8 cellular contexts compared by ENCODE assay signal in the genomic region with DNA sequence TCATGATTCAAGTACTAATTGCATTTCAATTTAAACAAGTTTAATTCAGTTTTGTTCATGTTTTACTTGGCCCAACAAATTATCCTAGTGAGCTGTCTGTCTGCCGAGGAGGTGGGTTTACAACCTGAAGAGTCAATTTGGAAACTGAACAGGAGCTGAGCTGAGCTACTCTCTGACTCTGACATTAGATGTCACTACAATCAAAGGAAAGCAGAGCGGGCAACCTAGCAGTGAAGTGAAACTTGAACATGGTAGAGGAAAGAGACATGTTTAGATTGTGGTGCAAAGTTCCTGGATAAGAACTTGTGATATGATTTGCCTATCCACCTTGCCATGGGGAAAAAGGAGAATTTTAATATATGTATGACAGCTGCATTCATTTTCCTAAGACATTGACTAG. TPM values are rescaled to one million over a fixed set of nuclear protein-coding genes. Genes with fewer than 3 reads are reported as not detected.
DNase-seq lines count a peak whose midpoint lies in the region; ATAC-seq, FAIRE-seq and TF ChIP-seq lines count a peak whose summit lies in the region.

No MANE protein-coding gene starts in this region.

- FAIRE-seq in astrocyte (lab: Jason Lieb, UNC) (no peak), islet of Langerhans (lab: Jason Lieb, UNC) (peak; percentile 74)

- H3K9ac ChIP-seq in astrocyte (ENCODE audit: low read length): no peak overlapping the region

- peak; percentile 90 for ATAC-seq in GM23338

- no peaks in the 10 kb centered on the region for H3K9me3 ChIP-seq in astrocyte (ENCODE audit: insufficient read depth, low read depth, low read length)

- no peak overlapping the region for H3K4me3 Mint-ChIP-seq in GM23338
- H3K4me3 Mint-ChIP-seq in astrocyte (ENCODE audit: unreplicated experiment): no peak overlapping the region
- H3K4me3 Mint-ChIP-seq in type B pancreatic cell: no peak overlapping the region

- H3K4me1 Mint-ChIP-seq in GM23338 (no peaks in the 10 kb centered on the region), astrocyte (ENCODE audit: low read depth, unreplicated experiment) (peaks cover 4% of the 10 kb centered on the region), type B pancreatic cell (ENCODE audit: unreplicated experiment) (peaks cover 5% of the 10 kb centered on the region)

- H3K36me3 ChIP-seq in GM23338 (ENCODE audit: insufficient read depth) (no peaks in the 10 kb centered on the region), astrocyte (ENCODE audit: insufficient read depth, low read length) (no peaks in the 10 kb centered on the region)

- H3K27me3 Mint-ChIP-seq in GM23338 (ENCODE audit: insufficient read depth, low read depth, poor library complexity) (peaks cover 4% of the 10 kb centered on the region), astrocyte (ENCODE audit: low read depth, unreplicated experiment) (no peaks in the 10 kb centered on the region), type B pancreatic cell (no peaks in the 10 kb centered on the region)

- peak; percentile 65 to 83 for TF ChIP-seq CTCF in GM23338 (conservative IDR thresholded peaks at IDR 0.05; ENCODE audit: low read depth in 2 of 2)
- TF ChIP-seq CTCF in astrocyte (IDR thresholded peaks at IDR 0.05; ENCODE audit: insufficient read depth, low read depth, low read length): peak; percentile 58
- peak; percentile 67 for TF ChIP-seq CTCF in type B pancreatic cell (conservative IDR thresholded peaks at IDR 0.05)

- H3F3A ChIP-seq in GM23338 (replicated peaks; ENCODE audit: low read depth): no peaks in the 10 kb centered on the region

- H3K36me3 Mint-ChIP-seq in GM23338 (ENCODE audit: low read depth): no peaks in the 10 kb centered on the region
- no peaks in the 10 kb centered on the region for H3K36me3 Mint-ChIP-seq in astrocyte (ENCODE audit: low read depth, unreplicated experiment)
- no peaks in the 10 kb centered on the region for H3K36me3 Mint-ChIP-seq in type B pancreatic cell

- no peaks in the 10 kb centered on the region for H3K9me2 ChIP-seq in GM23338 (ENCODE audit: insufficient read depth)

- H3K4me3 ChIP-seq in GM23338: no peak overlapping the region
- H3K4me3 ChIP-seq in astrocyte (ENCODE audit: insufficient read depth, low read depth, low read length): no peak overlapping the region

- H4K20me1 ChIP-seq in GM23338 (replicated peaks; ENCODE audit: insufficient read depth) (no peaks in the 10 kb centered on the region), astrocyte (ENCODE audit: insufficient read depth, low read length) (no peaks in the 10 kb centered on the region)

- DNase-seq in NCI-H2196 (lab: John Stamatoyannopoulos, UW; ENCODE audit: unreplicated experiment) (peak; percentile 3), NCI-H2196 treated with DMSO at 0.1 percent for 48 hours (lab: John Stamatoyannopoulos, UW; ENCODE audit: unreplicated experiment) (no peak), GM23338 (ENCODE audit: low spot score) (peak; percentile 69), NCI-H1417 (lab: John Stamatoyannopoulos, UW) (peak; percentile 13 to 89 (median 54)), astrocyte (ENCODE audit: low read depth) (peak; percentile 31), type B pancreatic cell (ENCODE audit: extremely low spot score, unreplicated experiment) (no peak), NCI-H187 treated with DMSO at 0.1 percent for 48 hours (lab: John Stamatoyannopoulos, UW) (no peak)

- H3K9me3 Mint-ChIP-seq in GM23338 (no peaks in the 10 kb centered on the region; the same call in 2 of the 3 replicates), astrocyte (ENCODE audit: unreplicated experiment) (peaks cover 2% of the 10 kb centered on the region), type B pancreatic cell (peaks cover 8% of the 10 kb centered on the region)

- H3K4me1 ChIP-seq in GM23338 (ENCODE audit: insufficient read depth) (no peaks in the 10 kb centered on the region), astrocyte (ENCODE audit: insufficient read depth, low read length) (no peaks in the 10 kb centered on the region)

- no peak overlapping the region for H3K4me2 ChIP-seq in GM23338
- H3K4me2 ChIP-seq in astrocyte (ENCODE audit: low read length): peak overlapping the region; percentile 45

- H3K27me3 ChIP-seq in GM23338 (ENCODE audit: insufficient read depth) (no peaks in the 10 kb centered on the region), astrocyte (ENCODE audit: insufficient read depth, low read length) (no peaks in the 10 kb centered on the region)

- H3K79me2 ChIP-seq in GM23338 (replicated peaks; ENCODE audit: insufficient read depth): no peaks in the 10 kb centered on the region
- no peaks in the 10 kb centered on the region for H3K79me2 ChIP-seq in astrocyte (ENCODE audit: insufficient read depth, low read length)

- H3K27ac Mint-ChIP-seq in GM23338: no peak overlapping the region
- no peak overlapping the region for H3K27ac Mint-ChIP-seq in astrocyte (ENCODE audit: unreplicated experiment)
- H3K27ac Mint-ChIP-seq in type B pancreatic cell: peak overlapping the region; percentile 31

- H3K27ac ChIP-seq in GM23338 (ENCODE audit: low read depth) (no peak overlapping the region), astrocyte (ENCODE audit: low read depth, low read length) (no peak overlapping the region)

- H2AFZ ChIP-seq in GM23338 (no peak overlapping the region), astrocyte (ENCODE audit: low read depth, low read length) (no peak overlapping the region)

TF ChIP-seq in GM23338, 12 proteins besides CTCF, POLR2A, EP300 and RAD21 (continues in another document):
- TF ChIP-seq EZH2 (IDR thresholded peaks at IDR 0.05; ENCODE audit: low read depth, unreplicated experiment): no peak
- TF ChIP-seq STAT1 (IDR thresholded peaks at IDR 0.05; ENCODE audit: unreplicated experiment): no peak
- TF ChIP-seq POLR2AphosphoS5 (IDR thresholded peaks at IDR 0.05; ENCODE audit: low read depth): no peak
- no peak for TF ChIP-seq CREB1 (CRISPR knock-in tag; IDR thresholded peaks at IDR 0.05; ENCODE audit: low read depth)
- no peak for TF ChIP-seq JUNB (IDR thresholded peaks at IDR 0.05; ENCODE audit: unreplicated experiment)
- no peak for TF ChIP-seq EZH2phosphoT487 (IDR thresholded peaks at IDR 0.05; ENCODE audit: unreplicated experiment)
- no peak for TF ChIP-seq ZNF114 (CRISPR knock-in tag; IDR thresholded peaks at IDR 0.05)
- no peak for TF ChIP-seq ZNF331 (CRISPR knock-in tag; IDR thresholded peaks at IDR 0.05; ENCODE audit: low read depth)
- TF ChIP-seq, protein P1, sequence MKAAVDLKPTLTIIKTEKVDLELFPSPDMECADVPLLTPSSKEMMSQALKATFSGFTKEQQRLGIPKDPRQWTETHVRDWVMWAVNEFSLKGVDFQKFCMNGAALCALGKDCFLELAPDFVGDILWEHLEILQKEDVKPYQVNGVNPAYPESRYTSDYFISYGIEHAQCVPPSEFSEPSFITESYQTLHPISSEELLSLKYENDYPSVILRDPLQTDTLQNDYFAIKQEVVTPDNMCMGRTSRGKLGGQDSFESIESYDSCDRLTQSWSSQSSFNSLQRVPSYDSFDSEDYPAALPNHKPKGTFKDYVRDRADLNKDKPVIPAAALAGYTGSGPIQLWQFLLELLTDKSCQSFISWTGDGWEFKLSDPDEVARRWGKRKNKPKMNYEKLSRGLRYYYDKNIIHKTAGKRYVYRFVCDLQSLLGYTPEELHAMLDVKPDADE (IDR thresholded peaks at IDR 0.05): no peak

RNA-seq across cellular contexts. Expression of a gene that starts 9.6 kb away (rescaled TPM):
- total RNA-seq in GM23338 (2014; rRNA removed; shearing (Covaris generic)): not detected in 2 replicates
- polyA plus RNA-seq in GM23338 (2016; fragmentation: Nextera tagmentation; extraction: Ambion mirVana): not detected in 2 replicates
- total RNA-seq in astrocyte (not detected in 2 replicates), type B pancreatic cell (ENCODE audit: low replicate concordance) (5.2 and 10.4 TPM in 2 replicates)

Comparison
In these comparisons a context has a peak if more than half of its experiments do, and no peak if none do; other contexts are left out.
1. DNase-seq: peak in NCI-H2196 (single experiment), GM23338 (single experiment), NCI-H1417 (3 of 3) and astrocyte (single experiment); none in NCI-H2196 treated with DMSO at 0.1 percent for 48 hours (single experiment), type B pancreatic cell (single experiment) and NCI-H187 treated with DMSO at 0.1 percent for 48 hours (single experiment).
2. Peak in every context shown above with its lines, with median percentiles within 50 percentile points of each other: CTCF ChIP-seq.